In the genomic region with DNA sequence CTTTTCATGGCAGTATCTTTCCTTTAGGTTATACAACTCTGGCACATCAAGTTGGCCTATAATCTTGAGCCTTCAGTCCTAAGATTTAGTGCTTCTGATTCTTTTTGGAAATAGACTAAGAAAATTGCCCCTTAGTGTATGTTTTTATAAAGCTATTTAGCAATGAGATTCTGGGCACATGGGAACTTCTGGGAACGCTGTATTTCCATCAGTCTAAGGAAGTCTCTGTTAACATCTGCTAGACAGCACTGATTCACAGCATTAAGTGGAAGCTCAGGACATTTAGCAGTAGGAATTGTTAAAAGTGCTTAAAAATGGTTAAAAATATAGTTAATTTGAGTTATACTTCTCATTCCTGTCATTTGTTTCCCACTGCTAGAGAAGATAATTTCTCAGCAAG, we compare ENCODE assay signal across 17 cellular contexts.
"Had no signal": no experiment of that assay in that cellular context is flagged by ENCODE, and none has a peak within 500 bp of the region (broad histone marks: within the 10 kb centered on the region; RNA-seq: fewer than 3 reads in every experiment).

No MANE protein-coding gene starts in this region.

- H3K27ac Mint-ChIP-seq: activated naive CD8-positive, alpha-beta T cell treated with anti-CD3 and anti-CD28 coated beads, Interleukin-2, amount 10 ng/mL, durations not matched to agents 7 days and 5 days; activated T-helper 1 cell treated with anti-CD3 and anti-CD28 coated beads, Interleukin-12 subunit alpha, Interleukin-12 subunit beta, Interleukin-2, Interleukin-4 antibody, amounts not matched to agents 30 ng/mL and 10 ng/mL and 1 ng/mL, durations not matched to agents 14 hours and 24 hours and 36 hours; nephron had no signal

- H3K36me3 Mint-ChIP-seq: activated naive CD8-positive, alpha-beta T cell treated with anti-CD3 and anti-CD28 coated beads, Interleukin-2, amount 10 ng/mL, durations not matched to agents 7 days and 5 days had no signal

- H3K27me3 Mint-ChIP-seq: activated naive CD8-positive, alpha-beta T cell treated with anti-CD3 and anti-CD28 coated beads, Interleukin-2, amount 10 ng/mL, durations not matched to agents 7 days and 5 days; central memory CD8-positive, alpha-beta T cell had no signal

- DNase-seq: activated CD4-positive, alpha-beta T cell treated with anti-CD3 and anti-CD28 coated beads, Interleukin-2, amount 50 U/mL, for 48 hours; activated naive CD4-positive, alpha-beta T cell; activated naive CD8-positive, alpha-beta T cell treated with anti-CD3 and anti-CD28 coated beads, Interleukin-2, amount 10 ng/mL, durations not matched to agents 7 days and 5 days; activated T-cell treated with anti-CD3 and anti-CD28 coated beads for 4 hours; brain microvascular endothelial cell; lower lobe of right lung; spleen; stimulated activated CD8-positive, alpha-beta memory T cell treated with anti-CD3 and anti-CD28 coated beads, Interleukin-4, amount 100 ng/mL, for 48 hours; stimulated activated naive CD4-positive, alpha-beta T cell treated with Interleukin-2 at 50 U/mL for 16 hours; substantia nigra; tibial artery had no signal

- H3K4me1 Mint-ChIP-seq: activated naive CD8-positive, alpha-beta T cell treated with anti-CD3 and anti-CD28 coated beads, Interleukin-2, amount 10 ng/mL, durations not matched to agents 7 days and 5 days; central memory CD8-positive, alpha-beta T cell; nephron had no signal

- H3K9me3 Mint-ChIP-seq: activated naive CD8-positive, alpha-beta T cell treated with anti-CD3 and anti-CD28 coated beads, Interleukin-2, amount 10 ng/mL, durations not matched to agents 7 days and 5 days; activated T-helper 1 cell treated with anti-CD3 and anti-CD28 coated beads, Interleukin-12 subunit alpha, Interleukin-12 subunit beta, Interleukin-2, Interleukin-4 antibody, amounts not matched to agents 30 ng/mL and 10 ng/mL and 1 ng/mL, durations not matched to agents 14 hours and 24 hours and 36 hours; central memory CD8-positive, alpha-beta T cell; nephron had no signal

- H3K4me3 Mint-ChIP-seq: activated naive CD8-positive, alpha-beta T cell treated with anti-CD3 and anti-CD28 coated beads, Interleukin-2, amount 10 ng/mL, durations not matched to agents 7 days and 5 days; activated T-helper 1 cell treated with anti-CD3 and anti-CD28 coated beads, Interleukin-12 subunit alpha, Interleukin-12 subunit beta, Interleukin-2, Interleukin-4 antibody, amounts not matched to agents 30 ng/mL and 10 ng/mL and 1 ng/mL, durations not matched to agents 14 hours and 24 hours and 36 hours; central memory CD8-positive, alpha-beta T cell; nephron had no signal

- ATAC-seq: lower lobe of right lung, sciatic nerve had no signal

- H3K4me3 ChIP-seq: coronary artery, hepatocyte, lower lobe of right lung, spleen, tibial artery had no signal
